ENCODE assay signal across 1 cellular context in genomic region chr20:6489361-6490154, GRCh38.
TF ChIP-seq lines count a peak whose summit lies in the region.

No MANE protein-coding gene starts in this region.

TF ChIP-seq in HepG2, 621 proteins besides CTCF, POLR2A, EP300 and RAD21 (continued from another document and continues in another):
- no peak for TF ChIP-seq ZNF691 (CRISPR knock-in tag; IDR thresholded peaks at IDR 0.05; ENCODE audit: borderline replicate concordance, low read depth)
- no peak for TF ChIP-seq ETV5 (CRISPR knock-in tag; IDR thresholded peaks at IDR 0.05; ENCODE audit: borderline replicate concordance)
- no peak for TF ChIP-seq KMT2A (CRISPR knock-in tag; IDR thresholded peaks at IDR 0.05)
- TF ChIP-seq NFAT5 (CRISPR knock-in tag; IDR thresholded peaks at IDR 0.05) = no peak
- TF ChIP-seq POLR2G (IDR thresholded peaks at IDR 0.05; ENCODE audit: low read depth, low read length) = no peak
- no peak for TF ChIP-seq PITX1 (CRISPR knock-in tag; IDR thresholded peaks at IDR 0.05)
- no peak for TF ChIP-seq PRDM15 (CRISPR knock-in tag; IDR thresholded peaks at IDR 0.05)
- TF ChIP-seq ZBTB40 (IDR thresholded peaks at IDR 0.05) = no peak
- no peak for TF ChIP-seq ZBTB40 (CRISPR knock-in tag; IDR thresholded peaks at IDR 0.05)
- TF ChIP-seq MYC (CRISPR knock-in tag; IDR thresholded peaks at IDR 0.05; ENCODE audit: borderline replicate concordance) = no peak
- no peak for TF ChIP-seq ZSCAN9 (CRISPR knock-in tag; IDR thresholded peaks at IDR 0.05; ENCODE audit: borderline replicate concordance)
- no peak for TF ChIP-seq ZNF703 (CRISPR knock-in tag; IDR thresholded peaks at IDR 0.05; ENCODE audit: borderline replicate concordance)
- TF ChIP-seq HES4 (CRISPR knock-in tag; IDR thresholded peaks at IDR 0.05; ENCODE audit: borderline replicate concordance) = no peak
- no peak for TF ChIP-seq NR3C1 (CRISPR knock-in tag; IDR thresholded peaks at IDR 0.05)
- TF ChIP-seq ZNF720 (CRISPR knock-in tag; IDR thresholded peaks at IDR 0.05) = no peak
- no peak for TF ChIP-seq MEIS1 (CRISPR knock-in tag; IDR thresholded peaks at IDR 0.05; ENCODE audit: borderline replicate concordance)
- no peak for TF ChIP-seq CBFB (CRISPR knock-in tag; IDR thresholded peaks at IDR 0.05)
- no peak for TF ChIP-seq ZBTB46 (CRISPR knock-in tag; IDR thresholded peaks at IDR 0.05; ENCODE audit: borderline replicate concordance)
- no peak for TF ChIP-seq ARID4A (CRISPR knock-in tag; IDR thresholded peaks at IDR 0.05; ENCODE audit: borderline replicate concordance)
- TF ChIP-seq ZNF382 (CRISPR knock-in tag; IDR thresholded peaks at IDR 0.05; ENCODE audit: borderline replicate concordance) = no peak
- TF ChIP-seq FIP1L1 (IDR thresholded peaks at IDR 0.05; ENCODE audit: borderline replicate concordance, insufficient read depth, low read depth, low read length) = no peak
- no peak for TF ChIP-seq ZUFSP (CRISPR knock-in tag; IDR thresholded peaks at IDR 0.05; ENCODE audit: borderline replicate concordance)
- TF ChIP-seq XBP1 (CRISPR knock-in tag; IDR thresholded peaks at IDR 0.05) = no peak
- peak; percentile 47 for TF ChIP-seq FOXA3 (CRISPR knock-in tag; IDR thresholded peaks at IDR 0.05)
- no peak for TF ChIP-seq ZNF792 (CRISPR knock-in tag; IDR thresholded peaks at IDR 0.05)
- TF ChIP-seq RFX1 (IDR thresholded peaks at IDR 0.05) = no peak
- no peak for TF ChIP-seq ZNF749 (CRISPR knock-in tag; IDR thresholded peaks at IDR 0.05; ENCODE audit: borderline replicate concordance)
